Comparison of ENCODE assay signal across 11 cellular contexts in genomic region chr9:127796899-127797370, GRCh38. TPM values are rescaled to one million over a fixed set of nuclear protein-coding genes. Genes with fewer than 3 reads are reported as not detected.
DNase-seq lines count a peak whose midpoint lies in the region; ATAC-seq and TF ChIP-seq lines count a peak whose summit lies in the region.
"Had no signal": no experiment of that assay in that cellular context is flagged by ENCODE, and none has a peak within 500 bp of the region (broad histone marks: within the 10 kb centered on the region; RNA-seq: fewer than 3 reads in every experiment).

No MANE protein-coding gene starts in this region.

- H3K9ac ChIP-seq in Loucy (ENCODE audit: low read depth, low read length, poor library complexity, severe bottlenecking): peak overlapping the region; percentile 75
- no peak overlapping the region for H3K9ac ChIP-seq in neural progenitor cell
- H3K9ac ChIP-seq: SK-N-SH had no signal

- H3K79me2 ChIP-seq in Loucy (ENCODE audit: insufficient read depth, low read length) (peaks cover 28% of the 10 kb centered on the region; the same call in 1 of the 2 replicates), neural progenitor cell (ENCODE audit: low read depth) (no peaks in the 10 kb centered on the region)

- H3K36me3 ChIP-seq in Loucy (ENCODE audit: insufficient read depth, low read length) (peaks cover 6% of the 10 kb centered on the region; the same call in 1 of the 2 replicates), neural progenitor cell (no peaks in the 10 kb centered on the region)
- H3K36me3 ChIP-seq: prostate gland had no signal

- H3K4me3 Mint-ChIP-seq in activated naive CD8-positive, alpha-beta T cell treated with anti-CD3 and anti-CD28 coated beads, Interleukin-2, amount 50 U/mL, for 24 hours: peak overlapping the region; percentile 45
- H3K4me3 Mint-ChIP-seq in neural progenitor cell: no peak overlapping the region

- no peaks in the 10 kb centered on the region for H3K9me3 Mint-ChIP-seq in activated naive CD8-positive, alpha-beta T cell treated with anti-CD3 and anti-CD28 coated beads, Interleukin-2, amount 50 U/mL, for 24 hours
- no peaks in the 10 kb centered on the region for H3K9me3 Mint-ChIP-seq in neural progenitor cell

- TF ChIP-seq CTCF in Loucy (conservative IDR thresholded peaks at IDR 0.05; ENCODE audit: low read length) (no peak), neural progenitor cell (IDR thresholded peaks at IDR 0.05) (no peak)

- H3K36me3 Mint-ChIP-seq in activated naive CD8-positive, alpha-beta T cell treated with anti-CD3 and anti-CD28 coated beads, Interleukin-2, amount 50 U/mL, for 24 hours (ENCODE audit: low read depth): peaks cover 7% of the 10 kb centered on the region
- H3K36me3 Mint-ChIP-seq in neural progenitor cell: peaks cover 3% of the 10 kb centered on the region

- H3K27me3 ChIP-seq in Loucy (ENCODE audit: insufficient read depth, low read length, poor library complexity, severe bottlenecking): no peaks in the 10 kb centered on the region
- no peaks in the 10 kb centered on the region for H3K27me3 ChIP-seq in neural progenitor cell

- H3K27ac Mint-ChIP-seq in activated naive CD8-positive, alpha-beta T cell treated with anti-CD3 and anti-CD28 coated beads, Interleukin-2, amount 50 U/mL, for 24 hours: peak overlapping the region; percentile 75
- H3K27ac Mint-ChIP-seq in neural progenitor cell: no peak overlapping the region

- DNase-seq in EL (peak; percentile 42), neural progenitor cell (ENCODE audit: low spot score) (peak; percentile 31), HCEC 1CT (no peak)
- peak; percentile 23 for DNase-seq in activated naive CD8-positive, alpha-beta T cell treated with anti-CD3 and anti-CD28 coated beads, Interleukin-2, amount 50 U/mL, for 24 hours
- DNase-seq: amygdala, SK-N-SH had no signal

- H3K4me3 ChIP-seq in Loucy (ENCODE audit: low read length, poor library complexity, severe bottlenecking) (peak overlapping the region; percentile 65), neural progenitor cell (no peak overlapping the region)
- H3K4me3 ChIP-seq: prostate gland had no signal

- peaks cover 43% of the 10 kb centered on the region for H3K4me1 Mint-ChIP-seq in activated naive CD8-positive, alpha-beta T cell treated with anti-CD3 and anti-CD28 coated beads, Interleukin-2, amount 50 U/mL, for 24 hours
- H3K4me1 Mint-ChIP-seq in neural progenitor cell: peaks cover 7% of the 10 kb centered on the region

- H3F3A ChIP-seq in Loucy (ENCODE audit: low read depth): peaks cover 13% of the 10 kb centered on the region
- H3F3A ChIP-seq in neural progenitor cell (ENCODE audit: low read depth): peaks cover 34% of the 10 kb centered on the region

- no peaks in the 10 kb centered on the region for H3K27me3 Mint-ChIP-seq in activated naive CD8-positive, alpha-beta T cell treated with anti-CD3 and anti-CD28 coated beads, Interleukin-2, amount 50 U/mL, for 24 hours
- peaks cover 2% of the 10 kb centered on the region for H3K27me3 Mint-ChIP-seq in neural progenitor cell (ENCODE audit: insufficient read depth, low read depth)

- H3K4me2 ChIP-seq in Loucy (ENCODE audit: low read depth, low read length, poor library complexity, severe bottlenecking) (peak overlapping the region; percentile 89), neural progenitor cell (no peak overlapping the region)
- H3K4me2 ChIP-seq: SK-N-SH had no signal

- H3K9me2 ChIP-seq in Loucy (replicated peaks; ENCODE audit: low read depth, low read length): no peaks in the 10 kb centered on the region
- H3K9me2 ChIP-seq: SK-N-SH had no signal

- no peaks in the 10 kb centered on the region for H3K9me3 ChIP-seq in Loucy (ENCODE audit: insufficient read depth, low read depth, low read length)
- no peaks in the 10 kb centered on the region for H3K9me3 ChIP-seq in neural progenitor cell (ENCODE audit: low read depth)
- H3K9me3 ChIP-seq: prostate gland, SK-N-SH had no signal

- H4K20me1 ChIP-seq in Loucy (ENCODE audit: insufficient read depth, low read length, poor library complexity, severe bottlenecking) (peaks cover 6% of the 10 kb centered on the region), neural progenitor cell (ENCODE audit: low read depth) (peaks cover 6% of the 10 kb centered on the region)

- H2AFZ ChIP-seq in Loucy (ENCODE audit: low read length) (no peak overlapping the region), neural progenitor cell (replicated peaks) (no peak overlapping the region)

- peaks cover 70% of the 10 kb centered on the region for H3K4me1 ChIP-seq in Loucy (ENCODE audit: insufficient read depth, low read length, poor library complexity, severe bottlenecking)
- H3K4me1 ChIP-seq in neural progenitor cell: peaks cover 6% of the 10 kb centered on the region

- no peak overlapping the region for H3K27ac ChIP-seq in neural progenitor cell

- peak; percentile 23 for ATAC-seq in activated naive CD8-positive, alpha-beta T cell treated with anti-CD3 and anti-CD28 coated beads, Interleukin-2, amount 50 U/mL, for 24 hours
- ATAC-seq in HG03432 (IDR thresholded peaks at IDR 0.05; ENCODE audit: unreplicated experiment) (no peak), GM18502 (IDR thresholded peaks at IDR 0.05; ENCODE audit: poor library complexity, unreplicated experiment) (no peak), GM21737 (IDR thresholded peaks at IDR 0.05; ENCODE audit: unreplicated experiment) (no peak)

RNA-seq across cellular contexts. Expression of gene FPGS, which starts 5.7 kb away (rescaled TPM):
- total RNA-seq in neural progenitor cell (ENCODE audit: low replicate concordance): 32.8 and 60.5 TPM in 2 replicates

RNA-seq across cellular contexts. Expression of gene CDK9, which starts 11.1 kb away (rescaled TPM):
- total RNA-seq in neural progenitor cell (ENCODE audit: low replicate concordance): 22.5 and 47.8 TPM in 2 replicates

RNA-seq across cellular contexts. Expression of gene SH2D3C, which starts 18.5 kb away (rescaled TPM):
- total RNA-seq in neural progenitor cell (ENCODE audit: low replicate concordance): 1.8 and 1.9 TPM in 2 replicates

RNA-seq across cellular contexts. Expression of gene ENG, which starts 57.5 kb away (rescaled TPM):
- total RNA-seq in neural progenitor cell (ENCODE audit: low replicate concordance): 0.19 TPM in 1 of 2 replicates, not detected in the other
